In the genomic region with DNA sequence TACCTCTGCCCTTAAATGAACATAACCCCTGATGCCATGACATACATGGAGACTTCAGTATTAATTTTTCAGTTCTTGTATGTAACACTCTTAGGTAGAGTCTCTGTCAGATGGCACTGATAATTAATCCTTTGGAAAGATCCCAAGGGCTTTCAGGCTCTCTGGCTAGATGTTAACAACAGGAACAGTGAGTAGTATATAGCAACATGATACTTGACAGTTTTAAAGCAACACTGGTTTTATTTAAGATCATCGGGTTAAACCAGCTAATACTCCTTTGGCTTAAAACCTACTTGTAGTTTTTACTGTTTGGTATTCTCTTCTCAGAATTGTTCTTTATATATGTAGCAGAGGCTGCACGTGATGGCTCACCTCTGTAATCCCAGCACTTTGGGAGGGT, we compare ENCODE assay signal across 16 cellular contexts.
"Had no signal": no experiment of that assay in that cellular context is flagged by ENCODE, and none has a peak within 500 bp of the region (broad histone marks: within the 10 kb centered on the region; RNA-seq: fewer than 3 reads in every experiment).

No MANE protein-coding gene starts in this region.

- H3K36me3 ChIP-seq: colonic mucosa, esophagus squamous epithelium, tibial artery, uterus had no signal

- H3K4me3 ChIP-seq: colonic mucosa, esophagus squamous epithelium, mucosa of descending colon, tibial artery, uterus had no signal

- H3K4me1 ChIP-seq: colonic mucosa, foreskin keratinocyte, tibial artery, uterus had no signal

- H3K27ac ChIP-seq: colonic mucosa, esophagus squamous epithelium, foreskin keratinocyte, tibial artery, uterus had no signal

- H3K27me3 ChIP-seq: colonic mucosa, esophagus squamous epithelium, foreskin keratinocyte, tibial artery, uterus had no signal

- ATAC-seq: activated T-helper 17 cell treated with anti-CD3 and anti-CD28 coated beads, Interleukin-2, amount 50 U/mL, for 72 hours; foreskin keratinocyte; left colon; mucosa of descending colon; naive thymus-derived CD8-positive, alpha-beta T cell; right cardiac atrium; WTC11 had no signal

- H3K9me3 ChIP-seq: colonic mucosa, esophagus squamous epithelium, mucosa of descending colon, tibial artery, uterus had no signal

- DNase-seq: activated CD4-positive, alpha-beta T cell treated with anti-CD3 and anti-CD28 coated beads for 48 hours; activated naive CD4-positive, alpha-beta T cell treated with anti-CD3 and anti-CD28 coated beads for 36 hours; colonic mucosa; esophagus squamous epithelium; foreskin keratinocyte; head of caudate nucleus; left colon; mucosa of descending colon; naive thymus-derived CD8-positive, alpha-beta T cell; occipital lobe; right cardiac atrium; small intestine; tibial artery; uterus had no signal
